8 cellular contexts compared by ENCODE assay signal in genomic region chr22:39176067-39176621, GRCh38. TPM values are rescaled to one million over a fixed set of nuclear protein-coding genes. Genes with fewer than 3 reads are reported as not detected.
DNase-seq lines count a peak whose midpoint lies in the region; ATAC-seq, FAIRE-seq and TF ChIP-seq lines count a peak whose summit lies in the region.

No MANE protein-coding gene starts in this region.

- peak overlapping the region; percentile 98 for H2BK120ac ChIP-seq in trophoblast cell (ENCODE audit: insufficient read depth, low read length, poor library complexity)

- peak overlapping the region; percentile 85 for H3K4ac ChIP-seq in trophoblast cell (ENCODE audit: low read depth, low read length)

- intact Hi-C loops in Right ventricle myocardium superior (cut with DNase I) = loop anchor here (10.0 kb wide), 1 partner anchor 349 kb away; the partner anchor contains the start of gene ATF4

- peak overlapping the region; percentile 94 for H3K27ac ChIP-seq in trophoblast cell (ENCODE audit: low read depth, low read length)

- no peak for FAIRE-seq in GM12891 (lab: Jason Lieb, UNC)

- ATAC-seq in Right ventricle myocardium superior (ENCODE audit: poor library complexity) = peak; percentile 82
- ATAC-seq in GM21825 (IDR thresholded peaks at IDR 0.05; ENCODE audit: unreplicated experiment) = no peak

- H3K79me2 ChIP-seq in trophoblast cell (ENCODE audit: control insufficient read depth, insufficient read depth, low read length, poor library complexity) = peaks cover 22% of the 10 kb centered on the region

- no peak for TF ChIP-seq POLR2A in GM12891 (IDR thresholded peaks at IDR 0.05; ENCODE audit: low read depth, low read length)
- TF ChIP-seq POLR2A in erythroblast (IDR thresholded peaks at IDR 0.05; ENCODE audit: low read length) = no peak

- in situ Hi-C loops in Caki2 (cut with HindIII; ENCODE audit: low pct_unique_long_range_greater_than_20kb, low sequenced_read_pairs) = no loop called here

- no peak overlapping the region for H3K9ac ChIP-seq in trophoblast cell (ENCODE audit: low read length)

- WGBS in trophoblast cell (ENCODE audit: extremely low coverage, insufficient coverage, insufficient read length) = no CpG with 5 or more reads among the region's 21 CpGs

- peaks cover 1% of the 10 kb centered on the region for H3K9me3 ChIP-seq in trophoblast cell (ENCODE audit: insufficient read depth, low read depth, low read length)

- peaks cover 43 to 47% of the 10 kb centered on the region in 2 experiments for H3K4me1 ChIP-seq in trophoblast cell (ENCODE audit: control insufficient read depth in 1 of 2, insufficient read depth in 2 of 2, low read length in 2 of 2)

- H3K18ac ChIP-seq in trophoblast cell (ENCODE audit: low read length) = peak overlapping the region; percentile 87

- H2AK5ac ChIP-seq in trophoblast cell (ENCODE audit: low read length) = peak overlapping the region; percentile 99

- H2AFZ ChIP-seq in trophoblast cell (ENCODE audit: insufficient read depth, low read length, poor library complexity) = peak overlapping the region; percentile 89

- H3K36me3 ChIP-seq in trophoblast cell (ENCODE audit: control insufficient read depth in 1 of 2, insufficient read depth in 2 of 2, low read length in 2 of 2) = no peaks in the 10 kb centered on the region

- H2BK12ac ChIP-seq in trophoblast cell (ENCODE audit: low read length) = peak overlapping the region; percentile 99

- peak overlapping the region; percentile 67 for H4K8ac ChIP-seq in trophoblast cell (ENCODE audit: low read depth, low read length)

- no peaks in the 10 kb centered on the region for H3K27me3 ChIP-seq in trophoblast cell (ENCODE audit: insufficient read depth, low read length)

- peak overlapping the region; percentile 51 for H4K12ac ChIP-seq in trophoblast cell (ENCODE audit: low read depth, low read length)

- H3K23ac ChIP-seq in trophoblast cell (ENCODE audit: low read length) = no peak overlapping the region

- peak; percentile 63 for DNase-seq in Caki2 (ENCODE audit: low read depth)
- peak; percentile 31 to 48 for DNase-seq in SW 1271 (lab: John Stamatoyannopoulos, UW)
- peak; percentile 83 for DNase-seq in Right ventricle myocardium superior
- DNase-seq in trophoblast cell = peak; percentile 67 to 77
- no peak for DNase-seq in GM12891 (ENCODE audit: insufficient read length, low spot score)
- DNase-seq in central memory CD4-positive, alpha-beta T cell = no peak
- no peak for DNase-seq in erythroblast (lab: John Stamatoyannopoulos, UW)

- no peak overlapping the region for H3K4me3 ChIP-seq in trophoblast cell (ENCODE audit: low read depth, low read length)

- peak overlapping the region; percentile 22 for H3K4me2 ChIP-seq in trophoblast cell (ENCODE audit: low read length)

- peaks cover 57% of the 10 kb centered on the region for H3K79me1 ChIP-seq in trophoblast cell (ENCODE audit: low read length)

- peak overlapping the region; percentile 98 for H2BK5ac ChIP-seq in trophoblast cell (ENCODE audit: low read depth, low read length, poor library complexity)

- peak overlapping the region; percentile 96 for H4K91ac ChIP-seq in trophoblast cell (ENCODE audit: low read depth, low read length)

- H3K14ac ChIP-seq in trophoblast cell (ENCODE audit: low read length) = peak overlapping the region; percentile 98

TF ChIP-seq in GM12891, 5 proteins besides CTCF, POLR2A, EP300 and RAD21:
- no peak for TF ChIP-seq SPI1 (IDR thresholded peaks at IDR 0.05; ENCODE audit: low read depth, low read length)
- TF ChIP-seq TAF1 (IDR thresholded peaks at IDR 0.05; ENCODE audit: low read depth, low read length) = no peak
- TF ChIP-seq PAX5 (IDR thresholded peaks at IDR 0.05; ENCODE audit: insufficient read depth, low read length, severe bottlenecking) = no peak
- TF ChIP-seq POLR2AphosphoS5 (IDR thresholded peaks at IDR 0.05; ENCODE audit: low read depth, low read length) = no peak
- no peak for TF ChIP-seq POU2F2 (IDR thresholded peaks at IDR 0.05; ENCODE audit: low read depth, low read length)

RNA-seq across cellular contexts. Expression of gene CBX7, which starts 23.7 kb away (rescaled TPM):
- 27.4 and 36.0 TPM in 2 replicates for total RNA-seq in Caki2 (2014; rRNA removed; shearing (Covaris generic); ENCODE audit: low replicate concordance)
- 69.9 TPM for total RNA-seq in Right ventricle myocardium superior
- 1.8 TPM in 2 replicates for polyA plus RNA-seq in trophoblast cell (2013)
- 10.8 TPM for polyA plus RNA-seq in GM12891 (2012; ENCODE audit: low read depth, missing spikeins)

Comparison
In these comparisons a context has a peak if more than half of its experiments do, and no peak if none do; other contexts are left out.
1. DNase-seq: peak in Caki2 (single experiment), SW 1271 (2 of 2), Right ventricle myocardium superior (single experiment) and trophoblast cell (2 of 2); none in GM12891 (single experiment), central memory CD4-positive, alpha-beta T cell (single experiment) and erythroblast (0 of 2).